ENCODE assay signal across 25 cellular contexts in the genomic region with DNA sequence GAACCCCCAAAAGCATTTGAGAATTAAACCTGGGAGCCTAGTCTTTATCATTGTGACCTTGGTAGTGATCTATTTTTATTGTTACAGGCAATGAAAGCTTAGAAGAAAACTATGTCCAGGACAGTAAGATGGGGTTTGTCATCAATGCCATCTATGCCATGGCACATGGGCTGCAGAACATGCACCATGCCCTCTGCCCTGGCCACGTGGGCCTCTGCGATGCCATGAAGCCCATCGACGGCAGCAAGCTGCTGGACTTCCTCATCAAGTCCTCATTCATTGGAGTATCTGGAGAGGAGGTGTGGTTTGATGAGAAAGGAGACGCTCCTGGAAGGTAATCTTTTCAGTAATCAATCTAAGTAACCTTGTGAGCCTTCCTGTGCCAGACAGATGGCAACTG.
"Had no signal": no experiment of that assay in that cellular context is flagged by ENCODE, and none has a peak within 500 bp of the region (broad histone marks: within the 10 kb centered on the region; RNA-seq: fewer than 3 reads in every experiment).

No MANE protein-coding gene starts in this region.

- H3K27me3 ChIP-seq: colonic mucosa, esophagus squamous epithelium, gastrocnemius medialis, heart right ventricle, left lung had no signal

- H3K27ac ChIP-seq: colonic mucosa, epithelial cell of prostate, esophagus squamous epithelium, gastrocnemius medialis, heart right ventricle, left lung, lower lobe of right lung had no signal

- DNase-seq: colonic mucosa; cortex of kidney; effector CD8-positive, alpha-beta T cell; effector memory CD8-positive, alpha-beta T cell; endodermal cell; erythroblast; esophagus squamous epithelium; foreskin fibroblast; foreskin melanocyte; gastrocnemius medialis; glutamatergic neuron; head of caudate nucleus; heart right ventricle; hippocampal formation; left cardiac atrium; left lung; left ventricle myocardium superior; lower lobe of right lung; mesendoderm; midbrain had no signal

- H3K9me3 ChIP-seq: colonic mucosa, esophagus squamous epithelium, gastrocnemius medialis, heart right ventricle, left lung, lower lobe of right lung had no signal

- H3K4me3 ChIP-seq: colonic mucosa, esophagus squamous epithelium, gastrocnemius medialis, heart right ventricle, left lung, lower lobe of right lung had no signal

- FAIRE-seq: endometrium, islet of Langerhans, keratinocyte had no signal

- H3K4me1 ChIP-seq: colonic mucosa, gastrocnemius medialis, lower lobe of right lung had no signal

- ATAC-seq: effector memory CD8-positive, alpha-beta T cell; esophagus mucosa; gastrocnemius medialis; heart right ventricle; left cardiac atrium; left lung; left ventricle myocardium superior; lower lobe of right lung had no signal

- H3K36me3 ChIP-seq: colonic mucosa, esophagus squamous epithelium, gastrocnemius medialis, heart right ventricle, left lung, lower lobe of right lung had no signal
